In the genomic region with DNA sequence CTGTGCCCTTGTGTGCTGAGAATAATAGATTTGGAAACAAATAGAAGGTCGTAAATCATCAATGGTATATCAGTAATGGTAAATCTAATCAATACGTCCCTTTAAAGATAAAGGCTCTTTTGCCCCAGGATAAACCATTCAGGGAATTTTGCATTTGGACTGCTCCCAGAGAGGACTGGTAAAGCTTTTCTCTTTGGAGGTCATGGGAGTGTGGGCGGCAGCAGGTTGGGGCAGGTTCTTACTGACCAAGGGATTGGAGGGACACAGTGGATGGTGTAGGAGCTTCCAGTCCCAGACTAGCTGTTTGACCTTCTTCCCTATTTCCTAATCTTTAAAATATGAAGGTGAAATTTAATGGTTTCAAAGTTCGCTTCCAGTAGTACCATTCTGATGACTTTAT, we compare ENCODE assay signal across 21 cellular contexts.
"Had no signal": no experiment of that assay in that cellular context is flagged by ENCODE, and none has a peak within 500 bp of the region (broad histone marks: within the 10 kb centered on the region; RNA-seq: fewer than 3 reads in every experiment).

No MANE protein-coding gene starts in this region.

- H3K4me1 ChIP-seq: SJSA1 had no signal

- H3K36me3 ChIP-seq: MG63, SJSA1 had no signal

- H3K27ac ChIP-seq: SJSA1, SK-N-MC had no signal

- H3K4me3 ChIP-seq: MG63, SJSA1, SK-N-MC had no signal

- DNase-seq: KBM-7, MG63, NCI-H1092, NCI-H1105 treated with DMSO at 0.1 percent for 48 hours, NCI-H1417 treated with DMSO at 0.1 percent for 48 hours, NCI-H146, NCI-H1694 treated with DMSO at 0.1 percent for 48 hours, NCI-H1930, NCI-H2081, NCI-H2107, NCI-H2227 treated with DMSO at 0.1 percent for 48 hours, NCI-H446, NCI-H510A, NCI-H524 treated with DMSO at 0.1 percent for 48 hours, NCI-H69, NCI-H774, Right ventricle myocardium superior, RPMI8226, SIG-M5 had no signal

- H3K9me3 ChIP-seq: SJSA1 had no signal

- H3K27me3 ChIP-seq: MG63 had no signal
